Comparison of ENCODE assay signal across 9 cellular contexts in genomic region chr7:158495780-158496179, GRCh38.
DNase-seq lines count a peak whose midpoint lies in the region; ATAC-seq and TF ChIP-seq lines count a peak whose summit lies in the region.
"Had no signal": no experiment of that assay in that cellular context is flagged by ENCODE, and none has a peak within 500 bp of the region (broad histone marks: within the 10 kb centered on the region; RNA-seq: fewer than 3 reads in every experiment).

No MANE protein-coding gene starts in this region.

- no peaks in the 10 kb centered on the region for H3K79me2 ChIP-seq in smooth muscle cell (ENCODE audit: low read depth)

- H3F3A ChIP-seq in smooth muscle cell (ENCODE audit: low read depth), result no peaks in the 10 kb centered on the region

- H3K27me3 ChIP-seq in smooth muscle cell (ENCODE audit: low read depth) (peaks cover 10% of the 10 kb centered on the region), ascending aorta (no peaks in the 10 kb centered on the region), esophagus muscularis mucosa (peaks cover 0 to 53% (median 2%) of the 10 kb centered on the region in 4 donors)

- H3K4me1 ChIP-seq in smooth muscle cell (ENCODE audit: low read depth) (peaks cover 13% of the 10 kb centered on the region), ascending aorta (no peaks in the 10 kb centered on the region), esophagus muscularis mucosa (peaks cover 0 to 8% (median 3%) of the 10 kb centered on the region in 4 donors)

- no peak overlapping the region for H3K9ac ChIP-seq in smooth muscle cell (ENCODE audit: low read depth)

- H3K27ac ChIP-seq in smooth muscle cell (ENCODE audit: low read depth) (no peak overlapping the region), ascending aorta (no peak overlapping the region), esophagus muscularis mucosa (replicated peaks in 1 of 4) (no peak overlapping the region)

- no peaks in the 10 kb centered on the region for H3K9me3 Mint-ChIP-seq in activated CD4-positive, alpha-beta memory T cell treated with anti-CD3 and anti-CD28 coated beads for 36 hours
- H3K9me3 Mint-ChIP-seq in activated CD4-positive, alpha-beta memory T cell treated with anti-CD3 and anti-CD28 coated beads, Interleukin-2, amount 10 ng/mL, durations not matched to agents 7 days and 5 days, result no peaks in the 10 kb centered on the region
- H3K9me3 Mint-ChIP-seq in activated naive CD8-positive, alpha-beta T cell treated with anti-CD3 and anti-CD28 coated beads, Interleukin-2, amount 50 U/mL, for 24 hours, result no peaks in the 10 kb centered on the region

- no peaks in the 10 kb centered on the region for H4K20me1 ChIP-seq in smooth muscle cell (ENCODE audit: low read depth)

- H3K9me3 ChIP-seq in smooth muscle cell (replicated peaks; ENCODE audit: low read depth) (no peaks in the 10 kb centered on the region), ascending aorta (no peaks in the 10 kb centered on the region), esophagus muscularis mucosa (no peaks in the 10 kb centered on the region)

- peak; percentile 39 for DNase-seq in activated CD4-positive, alpha-beta memory T cell treated with anti-CD3 and anti-CD28 coated beads for 36 hours
- no peak for DNase-seq in activated CD4-positive, alpha-beta memory T cell treated with anti-CD3 and anti-CD28 coated beads, Interleukin-2, amount 10 ng/mL, durations not matched to agents 7 days and 5 days
- DNase-seq in NCI-H1092 treated with DMSO at 0.1 percent for 48 hours (lab: John Stamatoyannopoulos, UW) (peak; percentile 88), smooth muscle cell (lab: John Stamatoyannopoulos, UW; ENCODE audit: unreplicated experiment) (no peak), NCI-H774 (lab: John Stamatoyannopoulos, UW) (no peak), ascending aorta (ENCODE audit: low spot score in 2 of 2) (no peak), esophagus muscularis mucosa (ENCODE audit: extremely low spot score) (no peak)
- DNase-seq in activated naive CD8-positive, alpha-beta T cell treated with anti-CD3 and anti-CD28 coated beads, Interleukin-2, amount 50 U/mL, for 24 hours, result no peak

- 13% methylated on average over 6 of the region's 6 CpGs for WGBS in smooth muscle cell (ENCODE audit: low lambda C conversion rate)
- WGBS in esophagus muscularis mucosa, result 11% methylated on average over 4 of the region's 6 CpGs

- CTCF ChIA-PET in activated CD4-positive, alpha-beta memory T cell treated with anti-CD3 and anti-CD28 coated beads for 36 hours (lab: Charles Lee), result interaction anchor here (0.9 kb wide), 1 partner anchor 481 kb away, joined by 4 read pairs; no protein-coding TSS in a partner anchor
- CTCF ChIA-PET in activated CD4-positive, alpha-beta memory T cell treated with anti-CD3 and anti-CD28 coated beads, Interleukin-2, amount 10 ng/mL, durations not matched to agents 7 days and 5 days (lab: Charles Lee), result no interaction called here

- no peak overlapping the region for H2AFZ ChIP-seq in smooth muscle cell (ENCODE audit: low read depth)

- no peak overlapping the region for H3K4me3 Mint-ChIP-seq in activated CD4-positive, alpha-beta memory T cell treated with anti-CD3 and anti-CD28 coated beads for 36 hours
- H3K4me3 Mint-ChIP-seq in activated CD4-positive, alpha-beta memory T cell treated with anti-CD3 and anti-CD28 coated beads, Interleukin-2, amount 10 ng/mL, durations not matched to agents 7 days and 5 days, result no peak overlapping the region
- no peak overlapping the region for H3K4me3 Mint-ChIP-seq in activated naive CD8-positive, alpha-beta T cell treated with anti-CD3 and anti-CD28 coated beads, Interleukin-2, amount 50 U/mL, for 24 hours
- H3K4me3 Mint-ChIP-seq: immature natural killer cell had no signal

- H3K36me3 ChIP-seq in smooth muscle cell (ENCODE audit: low read depth) (no peaks in the 10 kb centered on the region), ascending aorta (no peaks in the 10 kb centered on the region), esophagus muscularis mucosa (no peaks in the 10 kb centered on the region)

- TF ChIP-seq CTCF in smooth muscle cell (IDR thresholded peaks at IDR 0.05; ENCODE audit: borderline replicate concordance, insufficient read depth, poor library complexity, severe bottlenecking) (peak; percentile 8), ascending aorta (IDR thresholded peaks at IDR 0.05) (no peak), esophagus muscularis mucosa (IDR thresholded peaks at IDR 0.05) (no peak)

- H3K4me2 ChIP-seq in smooth muscle cell, result no peak overlapping the region

- intact Hi-C loops in activated CD4-positive, alpha-beta memory T cell treated with anti-CD3 and anti-CD28 coated beads for 36 hours (cut with micrococcal nuclease), result loop anchor here (1.0 kb wide), 1 partner anchor 482 kb away; no protein-coding TSS in a partner anchor
- intact Hi-C loops in ascending aorta (cut with DNase I), result no loop called here
- intact Hi-C loops in esophagus muscularis mucosa (cut with DNase I), result no loop called here

- H3K36me3 Mint-ChIP-seq in activated CD4-positive, alpha-beta memory T cell treated with anti-CD3 and anti-CD28 coated beads for 36 hours, result no peaks in the 10 kb centered on the region
- H3K36me3 Mint-ChIP-seq in activated CD4-positive, alpha-beta memory T cell treated with anti-CD3 and anti-CD28 coated beads, Interleukin-2, amount 10 ng/mL, durations not matched to agents 7 days and 5 days (ENCODE audit: low read depth), result no peaks in the 10 kb centered on the region
- H3K36me3 Mint-ChIP-seq in activated naive CD8-positive, alpha-beta T cell treated with anti-CD3 and anti-CD28 coated beads, Interleukin-2, amount 50 U/mL, for 24 hours (ENCODE audit: low read depth), result no peaks in the 10 kb centered on the region
- H3K36me3 Mint-ChIP-seq: immature natural killer cell had no signal

- no peak overlapping the region for H3K27ac Mint-ChIP-seq in activated CD4-positive, alpha-beta memory T cell treated with anti-CD3 and anti-CD28 coated beads for 36 hours
- no peak overlapping the region for H3K27ac Mint-ChIP-seq in activated CD4-positive, alpha-beta memory T cell treated with anti-CD3 and anti-CD28 coated beads, Interleukin-2, amount 10 ng/mL, durations not matched to agents 7 days and 5 days
- no peak overlapping the region for H3K27ac Mint-ChIP-seq in activated naive CD8-positive, alpha-beta T cell treated with anti-CD3 and anti-CD28 coated beads, Interleukin-2, amount 50 U/mL, for 24 hours
- H3K27ac Mint-ChIP-seq: immature natural killer cell had no signal

- H3K4me1 Mint-ChIP-seq in activated CD4-positive, alpha-beta memory T cell treated with anti-CD3 and anti-CD28 coated beads for 36 hours (ENCODE audit: low read depth), result peaks cover 4% of the 10 kb centered on the region
- no peaks in the 10 kb centered on the region for H3K4me1 Mint-ChIP-seq in activated CD4-positive, alpha-beta memory T cell treated with anti-CD3 and anti-CD28 coated beads, Interleukin-2, amount 10 ng/mL, durations not matched to agents 7 days and 5 days
- no peaks in the 10 kb centered on the region for H3K4me1 Mint-ChIP-seq in activated naive CD8-positive, alpha-beta T cell treated with anti-CD3 and anti-CD28 coated beads, Interleukin-2, amount 50 U/mL, for 24 hours
- H3K4me1 Mint-ChIP-seq: immature natural killer cell had no signal

- peak; percentile 63 for ATAC-seq in activated naive CD8-positive, alpha-beta T cell treated with anti-CD3 and anti-CD28 coated beads, Interleukin-2, amount 50 U/mL, for 24 hours

- POLR2A ChIA-PET in activated CD4-positive, alpha-beta memory T cell treated with anti-CD3 and anti-CD28 coated beads for 36 hours (lab: Charles Lee), result no interaction called here
- POLR2A ChIA-PET in activated CD4-positive, alpha-beta memory T cell treated with anti-CD3 and anti-CD28 coated beads, Interleukin-2, amount 10 ng/mL, durations not matched to agents 7 days and 5 days (lab: Charles Lee), result no interaction called here

- peaks cover 7% of the 10 kb centered on the region for H3K27me3 Mint-ChIP-seq in activated CD4-positive, alpha-beta memory T cell treated with anti-CD3 and anti-CD28 coated beads for 36 hours
- no peaks in the 10 kb centered on the region for H3K27me3 Mint-ChIP-seq in activated CD4-positive, alpha-beta memory T cell treated with anti-CD3 and anti-CD28 coated beads, Interleukin-2, amount 10 ng/mL, durations not matched to agents 7 days and 5 days
- H3K27me3 Mint-ChIP-seq in activated naive CD8-positive, alpha-beta T cell treated with anti-CD3 and anti-CD28 coated beads, Interleukin-2, amount 50 U/mL, for 24 hours, result peaks cover 13% of the 10 kb centered on the region

- H3K4me3 ChIP-seq in smooth muscle cell, result no peak overlapping the region
- H3K4me3 ChIP-seq in ascending aorta, result no peak overlapping the region
- H3K4me3 ChIP-seq in esophagus muscularis mucosa, result no peak overlapping the region

- no peak for TF ChIP-seq EP300 in esophagus muscularis mucosa (IDR thresholded peaks at IDR 0.05)

- TF ChIP-seq POLR2A in esophagus muscularis mucosa (IDR thresholded peaks at IDR 0.05; ENCODE audit: low read depth), result no peak

Comparison
In these comparisons a context has a peak if more than half of its experiments do, and no peak if none do; other contexts are left out.
1. DNase-seq: peak in activated CD4-positive, alpha-beta memory T cell treated with anti-CD3 and anti-CD28 coated beads for 36 hours (single experiment) and NCI-H1092 treated with DMSO at 0.1 percent for 48 hours (single experiment); none in activated CD4-positive, alpha-beta memory T cell treated with anti-CD3 and anti-CD28 coated beads, Interleukin-2, amount 10 ng/mL, durations not matched to agents 7 days and 5 days (single experiment), activated naive CD8-positive, alpha-beta T cell treated with anti-CD3 and anti-CD28 coated beads, Interleukin-2, amount 50 U/mL, for 24 hours (single experiment), smooth muscle cell (single experiment), NCI-H774 (single experiment), ascending aorta (0 of 2) and esophagus muscularis mucosa (single experiment).